In the genomic region with DNA sequence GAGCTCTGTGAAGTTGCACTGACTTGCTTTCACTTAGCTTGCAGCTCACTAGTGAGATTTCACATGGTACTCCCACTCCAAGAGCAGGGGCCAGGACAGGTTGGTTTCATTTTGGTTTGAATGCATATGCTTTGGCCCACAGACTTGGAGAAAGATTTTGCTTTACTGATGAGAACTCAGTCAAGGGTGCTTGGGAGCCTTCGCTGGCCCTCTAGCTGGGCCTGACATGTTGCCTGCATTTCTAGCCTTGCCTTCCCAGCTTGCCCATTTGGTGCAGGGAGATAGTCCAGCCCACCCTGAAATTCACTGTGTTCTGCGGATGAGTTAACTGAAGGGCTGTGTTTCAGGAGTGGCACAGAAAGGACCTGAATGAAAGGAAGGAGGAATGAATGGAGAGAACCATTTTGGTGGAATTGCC, we compare ENCODE assay signal across 22 cellular contexts. TPM values are rescaled to one million over a fixed set of nuclear protein-coding genes. Genes with fewer than 3 reads are reported as not detected.
A peak's percentile ranks its signal among the peaks of the same experiment; 100 is the strongest.
DNase-seq lines count a peak whose midpoint lies in the region; FAIRE-seq and TF ChIP-seq lines count a peak whose summit lies in the region.
"Had no signal": no experiment of that assay in that cellular context is flagged by ENCODE, and none has a peak within 500 bp of the region (broad histone marks: within the 10 kb centered on the region; RNA-seq: fewer than 3 reads in every experiment).

No MANE protein-coding gene starts in this region.

- H3K23ac ChIP-seq in H1 (ENCODE audit: insufficient read length), result no peak overlapping the region

- H3K9me3 Mint-ChIP-seq in osteocyte (ENCODE audit: unreplicated experiment), result no peaks in the 10 kb centered on the region
- H3K9me3 Mint-ChIP-seq: nephron progenitor cell had no signal

- no peak for TF ChIP-seq POLR2A in H1 (IDR thresholded peaks at IDR 0.05; ENCODE audit: control extremely low read depth in 1 of 2, low read depth in 2 of 2, low read length in 2 of 2)

- H3K14ac ChIP-seq in H1 (ENCODE audit: insufficient read length), result no peak overlapping the region

- H2BK5ac ChIP-seq in H1 (ENCODE audit: low read depth, low read length), result no peak overlapping the region

- 0 out of 2 replicates have a peak overlapping the region, but pooled peaks have one; percentile 46 for H2AFZ ChIP-seq in SK-N-SH (ENCODE audit: low read depth)
- no peak overlapping the region for H2AFZ ChIP-seq in H1 (ENCODE audit: low read length)
- H2AFZ ChIP-seq in PC-9, result no peak overlapping the region
- H2AFZ ChIP-seq: hepatocyte had no signal

- no peaks in the 10 kb centered on the region for H3K36me3 Mint-ChIP-seq in osteocyte (ENCODE audit: unreplicated experiment)
- H3K36me3 Mint-ChIP-seq: IgD-negative memory B cell had no signal

- TF ChIP-seq RAD21 in SK-N-SH (IDR thresholded peaks at IDR 0.05; ENCODE audit: low read length) (no peak), H1 (IDR thresholded peaks at IDR 0.05 in 1 of 2, conservative IDR thresholded peaks at IDR 0.05 in 1 of 2; ENCODE audit: low read depth in 2 of 2, low read length in 2 of 2) (no peak)

- H3K27ac Mint-ChIP-seq in osteocyte (ENCODE audit: unreplicated experiment), result no peak overlapping the region
- H3K27ac Mint-ChIP-seq: IgD-negative memory B cell, nephron progenitor cell had no signal

- no peaks in the 10 kb centered on the region for H3K27me3 ChIP-seq in SK-N-SH (ENCODE audit: insufficient read depth)
- 0 out of 7 replicates have a peak, but pooled peaks cover 0 to 2% (median 0%) of the 10 kb centered on the region in 4 experiments for H3K27me3 ChIP-seq in H1 (replicated peaks in 1 of 4; ENCODE audit: control insufficient read depth in 3 of 4, extremely low read depth in 1 of 4, insufficient read depth in 3 of 4, low read length in 3 of 4)
- no peaks in the 10 kb centered on the region for H3K27me3 ChIP-seq in PC-9 (ENCODE audit: insufficient read depth, low read depth)

- H4K5ac ChIP-seq in H1 (ENCODE audit: insufficient read length, low read depth, low read length), result no peak overlapping the region

- no peaks in the 10 kb centered on the region for H3K9me2 ChIP-seq in SK-N-SH
- H3K9me2 ChIP-seq in PC-9 (ENCODE audit: insufficient read depth), result no peaks in the 10 kb centered on the region

- peak overlapping the region; percentile 46; the same call in 1 of the 2 replicates for H2BK12ac ChIP-seq in H1 (ENCODE audit: low read depth, low read length)

- no peak for TF ChIP-seq EP300 in SK-N-SH (IDR thresholded peaks at IDR 0.05; ENCODE audit: borderline replicate concordance in 1 of 2, low read depth in 1 of 2, low read length in 1 of 2)
- no peak for TF ChIP-seq EP300 in H1 (IDR thresholded peaks at IDR 0.05; ENCODE audit: borderline replicate concordance in 1 of 2, low read depth in 2 of 2, low read length in 2 of 2)

- intact Hi-C loops in PC-9 (cut with micrococcal nuclease; ENCODE audit: unreplicated experiment), result no loop called here

- no peaks in the 10 kb centered on the region for H3K9me3 ChIP-seq in SK-N-SH
- H3K9me3 ChIP-seq in H1 (ENCODE audit: insufficient read depth in 2 of 2, low read depth in 1 of 2, low read length in 1 of 2), result no peaks in the 10 kb centered on the region
- no peaks in the 10 kb centered on the region for H3K9me3 ChIP-seq in PC-9 (ENCODE audit: insufficient read depth, low read depth)
- H3K9me3 ChIP-seq: Caco-2, esophagus squamous epithelium, sigmoid colon had no signal

- H4K20me1 ChIP-seq in SK-N-SH (ENCODE audit: insufficient read depth) (no peaks in the 10 kb centered on the region), H1 (replicated peaks in 1 of 2; ENCODE audit: control insufficient read depth in 1 of 2, insufficient read depth in 2 of 2, low read length in 2 of 2) (no peaks in the 10 kb centered on the region), PC-9 (ENCODE audit: insufficient read depth) (no peaks in the 10 kb centered on the region)

- no peak for FAIRE-seq in H1 (lab: Jason Lieb, UNC)

- H3K4ac ChIP-seq in H1 (replicated peaks; ENCODE audit: insufficient read length, low read depth, low read length), result no peak overlapping the region

- H3K27me3 Mint-ChIP-seq in osteocyte (ENCODE audit: unreplicated experiment), result no peaks in the 10 kb centered on the region

- H3K4me3 Mint-ChIP-seq in osteocyte (ENCODE audit: unreplicated experiment), result peak overlapping the region; percentile 16
- H3K4me3 Mint-ChIP-seq: nephron progenitor cell had no signal

- no peaks in the 10 kb centered on the region for H3K79me2 ChIP-seq in SK-N-SH (ENCODE audit: insufficient read depth)
- H3K79me2 ChIP-seq in H1 (ENCODE audit: control insufficient read depth in 1 of 2, insufficient read depth in 2 of 2, low read length in 2 of 2), result no peaks in the 10 kb centered on the region
- no peaks in the 10 kb centered on the region for H3K79me2 ChIP-seq in PC-9 (ENCODE audit: low read depth)
- H3K79me2 ChIP-seq: hepatocyte had no signal

- H3F3A ChIP-seq in SK-N-SH (replicated peaks; ENCODE audit: insufficient read depth), result peaks cover 5% of the 10 kb centered on the region
- H3F3A ChIP-seq in PC-9 (ENCODE audit: insufficient read depth, low read depth), result no peaks in the 10 kb centered on the region

- no peak overlapping the region for H3K27ac ChIP-seq in SK-N-SH (ENCODE audit: low read depth in 2 of 2, low read length in 1 of 2)
- H3K27ac ChIP-seq in H1 (ENCODE audit: low read depth, low read length), result no peak overlapping the region
- no peak overlapping the region for H3K27ac ChIP-seq in PC-9
- H3K27ac ChIP-seq: hepatocyte, sigmoid colon had no signal

- H3K4me1 Mint-ChIP-seq in osteocyte (ENCODE audit: unreplicated experiment), result peaks cover 25% of the 10 kb centered on the region

- H2AK5ac ChIP-seq in H1 (ENCODE audit: low read depth, low read length), result no peak overlapping the region

- H3K36me3 ChIP-seq in SK-N-SH (replicated peaks in 1 of 2; ENCODE audit: control insufficient read depth in 1 of 2, insufficient read depth in 2 of 2, low read length in 1 of 2) (no peaks in the 10 kb centered on the region), H1 (ENCODE audit: control insufficient read depth in 2 of 4, insufficient read depth in 4 of 4, low read length in 3 of 4) (no peaks in the 10 kb centered on the region), PC-9 (ENCODE audit: low read depth) (no peaks in the 10 kb centered on the region)
- H3K36me3 ChIP-seq: esophagus squamous epithelium, sigmoid colon had no signal

- peaks cover 4% of the 10 kb centered on the region in 2 experiments; a peak in 2 of 4 replicates for H3K4me1 ChIP-seq in SK-N-SH (ENCODE audit: control insufficient read depth in 1 of 2, insufficient read depth in 2 of 2, low read depth in 1 of 2, low read length in 1 of 2)
- H3K4me1 ChIP-seq in H1 (replicated peaks in 1 of 4; ENCODE audit: control insufficient read depth in 3 of 4, insufficient read depth in 4 of 4, low read length in 3 of 4), result peaks cover 5 to 15% (median 11%) of the 10 kb centered on the region in 4 experiments; a peak in 5 of 7 replicates
- no peaks in the 10 kb centered on the region for H3K4me1 ChIP-seq in PC-9 (replicated peaks; ENCODE audit: insufficient read depth)

- H2BK15ac ChIP-seq in H1 (ENCODE audit: low read length), result no peak overlapping the region

- H2BK120ac ChIP-seq in H1 (replicated peaks; ENCODE audit: low read depth, low read length), result no peak overlapping the region

- BruUV-seq in PC-9 (replicated peaks; lab: Mats Ljungman, UMichigan), result no TSS peak

- DNase-seq in NCI-H345 (lab: John Stamatoyannopoulos, UW), result peak; percentile 15
- DNase-seq in NCI-H345 treated with DMSO at 0.1 percent for 48 hours (lab: John Stamatoyannopoulos, UW; ENCODE audit: unreplicated experiment), result no peak
- no peak for DNase-seq in SK-N-SH
- no peak for DNase-seq in H1 (ENCODE audit: low read depth in 1 of 2, low spot score in 2 of 2)
- no peak for DNase-seq in osteocyte (ENCODE audit: extremely low spot score, unreplicated experiment)
- DNase-seq in stimulated activated CD4-positive, alpha-beta T cell treated with anti-CD3 and anti-CD28 coated beads, Interleukin-12 subunit alpha, Interleukin-12 subunit beta, amount 100 ng/mL, for 4 hours, result no peak
- DNase-seq in PC-9, result no peak
- DNase-seq in EL, result no peak
- DNase-seq: 8988T; Caco-2; dermis blood vessel endothelial cell; esophagus squamous epithelium; left ventricle myocardium superior; NCI-H1436; NCI-H510A; nephron progenitor cell; PC-3; sigmoid colon; stimulated activated CD4-positive, alpha-beta T cell treated with anti-CD3 and anti-CD28 coated beads, Interleukin-4, amount 100 ng/mL, for 1 hour; SW 1271 had no signal

- peak overlapping the region; percentile 77 for H2BK20ac ChIP-seq in H1 (ENCODE audit: low read length)

- H3K23me2 ChIP-seq in H1 (ENCODE audit: low read depth, low read length), result peaks cover 10% of the 10 kb centered on the region

- H3K56ac ChIP-seq in H1 (replicated peaks; ENCODE audit: insufficient read length, low read depth, low read length), result no peak overlapping the region

- POLR2A ChIA-PET in SK-N-SH (lab: Yijun Ruan, JAX) (no interaction called here), H1 (lab: Charles Lee; ENCODE audit: partially characterized antibody) (no interaction called here), PC-9 (lab: Charles Lee; ENCODE audit: unreplicated experiment) (no interaction called here)

- H3K4me2 ChIP-seq in SK-N-SH, result peak overlapping the region; percentile 11; the same call in 1 of the 2 replicates
- peak overlapping the region in 1 of 2 experiments; percentile 90; a peak in 1 of 4 replicates for H3K4me2 ChIP-seq in H1 (ENCODE audit: insufficient read depth in 1 of 2, low read depth in 2 of 2, low read length in 2 of 2)
- H3K4me2 ChIP-seq in PC-9, result no peak overlapping the region
- H3K4me2 ChIP-seq: hepatocyte had no signal

- peak overlapping the region; percentile 4; the same call in 1 of the 2 replicates for H3K18ac ChIP-seq in H1 (ENCODE audit: extremely low read depth, low read length)

- CTCF ChIA-PET in SK-N-SH (lab: Yijun Ruan, JAX) (interaction anchor here (0.7 kb wide), 1 partner anchor 533 kb away, joined by 3 read pairs; no protein-coding TSS in a partner anchor), H1 (lab: Charles Lee; ENCODE audit: partially characterized antibody) (no interaction called here), PC-9 (lab: Charles Lee) (no interaction called here)

- TF ChIP-seq CTCF in SK-N-SH (IDR thresholded peaks at IDR 0.05) (no peak), H1 (IDR thresholded peaks at IDR 0.05; ENCODE audit: control extremely low read depth in 1 of 3, insufficient read depth in 1 of 3, low read depth in 1 of 3, low read length in 3 of 3) (no peak), osteocyte (IDR thresholded peaks at IDR 0.05) (no peak), PC-9 (conservative IDR thresholded peaks at IDR 0.05) (no peak)

- no peak overlapping the region for H4K8ac ChIP-seq in H1 (ENCODE audit: extremely low read depth, insufficient read depth, low read length)

- no peak overlapping the region for H4K91ac ChIP-seq in H1 (replicated peaks; ENCODE audit: insufficient read length, low read length)

- H3K79me1 ChIP-seq in H1 (ENCODE audit: low read depth, low read length), result no peaks in the 10 kb centered on the region

- peak overlapping the region in 1 of 2 experiments; percentile 35; a peak in 1 of 4 replicates for H3K4me3 ChIP-seq in SK-N-SH (ENCODE audit: low read depth in 2 of 2, low read length in 1 of 2)
- H3K4me3 ChIP-seq in H1 (ENCODE audit: extremely low read depth in 1 of 4, insufficient read depth in 2 of 4, low read depth in 3 of 4, low read length in 4 of 4), result no peak overlapping the region
- no peak overlapping the region for H3K4me3 ChIP-seq in PC-9
- H3K4me3 ChIP-seq: hepatocyte, sigmoid colon had no signal

- no peak overlapping the region for H3K9ac ChIP-seq in SK-N-SH
- no peak overlapping the region for H3K9ac ChIP-seq in H1 (replicated peaks in 1 of 4; ENCODE audit: extremely low read depth in 1 of 4, low read depth in 3 of 4, low read length in 3 of 4)

- 74% methylated on average over 2 of the region's 2 CpGs for WGBS in SK-N-SH (ENCODE audit: low lambda C conversion rate)
- 93% methylated on average over 2 of the region's 2 CpGs; no CpG with 5 or more reads in 1 of the 2 experiments for WGBS in H1 (ENCODE audit: extremely low coverage in 1 of 2, insufficient coverage in 1 of 2, insufficient read length in 1 of 2, insufficient replicate concordance in 2 of 2, low coverage in 1 of 2, low lambda C conversion rate in 2 of 2, missing lambda C conversion rate in 1 of 2), 2 experiments

RNA-seq across cellular contexts. Expression of a gene that starts 1.9 kb away (rescaled TPM):
- polyA plus RNA-seq in SK-N-SH (2012; rRNA removed), result 440 and 472 TPM in 2 replicates
- polyA plus RNA-seq in SK-N-SH (2012; cell fraction: cytosol; rRNA removed), result 206 and 222 TPM in 2 replicates
- 1,254 and 1,455 TPM in 2 replicates for polyA plus RNA-seq in SK-N-SH (2012; cell fraction: nucleus; rRNA removed)
- total RNA-seq in H1 (2021; fragmentation: NEBNext Ultra II Directional; extraction: Animal tissue kit (Norgen Biotek cat#: 25700)), result 18.4 and 18.6 TPM in 2 replicates
- polyA plus RNA-seq in H1 (2011; rRNA removed), result 11.0 and 14.5 TPM in 2 replicates
- 12.9 TPM for polyA plus RNA-seq in H1 (2011; cell fraction: cytosol; rRNA removed)
- 18.0 TPM for polyA plus RNA-seq in H1 (2011; cell fraction: nucleus; rRNA removed)
- polyA plus RNA-seq in H1 (2012, experiment 1 of 2), result 10.9 to 13.4 TPM (median 11.5 TPM) in 4 replicates
- polyA plus RNA-seq in H1 (2012, experiment 2 of 2), result 3.7 TPM
- polyA plus RNA-seq in H1 (2013, experiment 1 of 2), result 10.5 TPM
- polyA plus RNA-seq in H1 (2013, experiment 2 of 2), result 11.0 TPM
- polyA minus RNA-seq in H1 (2011; rRNA and poly(A)+ RNA removed), result 19.2 and 24.3 TPM in 2 replicates
- polyA minus RNA-seq in H1 (2011; cell fraction: cytosol; rRNA and poly(A)+ RNA removed), result 12.1 TPM
- polyA minus RNA-seq in H1 (2011; cell fraction: nucleus; rRNA and poly(A)+ RNA removed), result 39.6 TPM
- 448 and 492 TPM in 2 replicates for total RNA-seq in osteocyte
- total RNA-seq in PC-9 (2021), result 11.3 and 13.5 TPM in 2 replicates

Comparison
In these comparisons a context has a peak if more than half of its experiments do, and no peak if none do; other contexts are left out.
1. RNA of a gene that starts 1.9 kb away (total RNA-seq): 448 to 492 TPM in osteocyte; 18.4 to 18.6 TPM in H1 and 11.3 to 13.5 TPM in PC-9; every median in the first group is over 10 times any median in the second.